In the genomic region with DNA sequence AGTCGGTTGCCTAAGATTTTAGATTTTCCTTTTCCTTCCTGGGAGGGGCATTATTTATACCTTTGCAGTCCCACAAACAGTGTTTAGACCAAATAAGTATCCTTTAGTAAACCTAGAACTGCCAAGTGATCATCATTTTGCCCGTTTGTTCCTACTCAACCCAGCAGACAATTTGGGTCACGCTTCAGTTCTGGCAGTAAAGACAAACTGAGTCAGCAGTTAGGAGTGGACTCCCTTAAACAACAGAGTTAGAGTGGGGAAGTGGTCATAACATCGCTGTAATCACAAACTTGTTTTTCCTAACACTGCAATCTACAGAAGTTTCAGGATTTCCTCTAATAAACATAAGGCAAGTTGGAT, we compare ENCODE assay signal across 8 cellular contexts. TPM values are rescaled to one million over a fixed set of nuclear protein-coding genes. Genes with fewer than 3 reads are reported as not detected.
DNase-seq lines count a peak whose midpoint lies in the region; ATAC-seq and TF ChIP-seq lines count a peak whose summit lies in the region.

No MANE protein-coding gene starts in this region.

- no peak for ATAC-seq in CD8-positive, alpha-beta T cell
- ATAC-seq in HG02759 (IDR thresholded peaks at IDR 0.05; ENCODE audit: unreplicated experiment) (no peak), HG03442 (IDR thresholded peaks at IDR 0.05; ENCODE audit: unreplicated experiment) (no peak)

- no peaks in the 10 kb centered on the region for H3K36me3 Mint-ChIP-seq in CD8-positive, alpha-beta T cell

- peak overlapping the region; percentile 78 for H3K4me3 Mint-ChIP-seq in CD8-positive, alpha-beta T cell

- no peaks in the 10 kb centered on the region for H3K36me3 ChIP-seq in CD8-positive, alpha-beta T cell (ENCODE audit: insufficient read depth, low read length)
- H3K36me3 ChIP-seq in SJSA1: peaks cover 19% of the 10 kb centered on the region
- H3K36me3 ChIP-seq in neutrophil: no peaks in the 10 kb centered on the region

- H3K4me3 ChIP-seq in CD8-positive, alpha-beta T cell (ENCODE audit: low read depth, low read length): no peak overlapping the region
- H3K4me3 ChIP-seq in SJSA1 (peak overlapping the region; percentile 92), neutrophil (ENCODE audit: low read depth in 1 of 2, low read length in 1 of 2) (peak overlapping the region; percentile 72 to 89)

- CTCF ChIA-PET in CD8-positive, alpha-beta T cell (lab: Charles Lee): no interaction called here

- peaks cover 27% of the 10 kb centered on the region for H3K27me3 Mint-ChIP-seq in CD8-positive, alpha-beta T cell (ENCODE audit: low read depth)

- no peak for TF ChIP-seq CTCF in CD8-positive, alpha-beta T cell (IDR thresholded peaks at IDR 0.05)
- TF ChIP-seq CTCF in neutrophil (IDR thresholded peaks at IDR 0.05): no peak

- DNase-seq in CD8-positive, alpha-beta T cell: no peak
- DNase-seq in SJSA1 (ENCODE audit: low read depth in 1 of 2, low spot score in 2 of 2) (peak in 1 of 2 experiments; percentile 47), fibroblast of peridontal ligament (ENCODE audit: extremely low read depth) (peak; percentile 62), NCI-H774 (lab: John Stamatoyannopoulos, UW) (no peak), germinal center (ENCODE audit: low spot score) (no peak)

- H3K4me1 ChIP-seq in CD8-positive, alpha-beta T cell (ENCODE audit: insufficient read depth, low read length): peaks cover 5% of the 10 kb centered on the region
- H3K4me1 ChIP-seq in SJSA1 (replicated peaks) (peaks cover 10% of the 10 kb centered on the region), neutrophil (ENCODE audit: control insufficient read depth in 1 of 2, insufficient read depth in 1 of 2, low read depth in 1 of 2, low read length in 1 of 2) (peaks cover 60 to 65% of the 10 kb centered on the region in 2 experiments)

- peaks cover 14% of the 10 kb centered on the region for H3K4me1 Mint-ChIP-seq in CD8-positive, alpha-beta T cell (ENCODE audit: low read depth)

- no peaks in the 10 kb centered on the region for H3K9me3 Mint-ChIP-seq in CD8-positive, alpha-beta T cell

- no peaks in the 10 kb centered on the region for H3K9me3 ChIP-seq in CD8-positive, alpha-beta T cell (ENCODE audit: low read length)
- H3K9me3 ChIP-seq in SJSA1 (replicated peaks) (no peaks in the 10 kb centered on the region), neutrophil (no peaks in the 10 kb centered on the region)

- intact Hi-C loops in CD8-positive, alpha-beta T cell (cut with DNase I, micrococcal nuclease): no loop called here

- POLR2A ChIA-PET in CD8-positive, alpha-beta T cell (lab: Charles Lee): no interaction called here

- H3K27ac Mint-ChIP-seq in CD8-positive, alpha-beta T cell: no peak overlapping the region

- no peak overlapping the region for H3K27ac ChIP-seq in CD8-positive, alpha-beta T cell (ENCODE audit: low read depth, low read length)
- H3K27ac ChIP-seq in SJSA1: peak overlapping the region; percentile 80
- H3K27ac ChIP-seq in neutrophil: peak overlapping the region; percentile 94

- peaks cover 6% of the 10 kb centered on the region for H3K27me3 ChIP-seq in CD8-positive, alpha-beta T cell (ENCODE audit: insufficient read depth, low read length)
- H3K27me3 ChIP-seq in SJSA1 (replicated peaks) (no peaks in the 10 kb centered on the region), neutrophil (peaks cover 5% of the 10 kb centered on the region)

RNA-seq across cellular contexts. Expression of a gene that starts 0.8 kb away (rescaled TPM):
- total RNA-seq in CD8-positive, alpha-beta T cell: not detected
- total RNA-seq in SJSA1 (2014; rRNA removed; shearing (Covaris generic)): 41.6 and 49.7 TPM in 2 replicates

Comparison
In these comparisons a context has a peak if more than half of its experiments do, and no peak if none do; other contexts are left out.
1. RNA of a gene that starts 0.8 kb away (total RNA-seq): 41.6 to 49.7 TPM in SJSA1; not detected in CD8-positive, alpha-beta T cell; every median in the first group is over 10 times any median in the second.